Comparison of ENCODE assay signal across 10 cellular contexts in the genomic region with DNA sequence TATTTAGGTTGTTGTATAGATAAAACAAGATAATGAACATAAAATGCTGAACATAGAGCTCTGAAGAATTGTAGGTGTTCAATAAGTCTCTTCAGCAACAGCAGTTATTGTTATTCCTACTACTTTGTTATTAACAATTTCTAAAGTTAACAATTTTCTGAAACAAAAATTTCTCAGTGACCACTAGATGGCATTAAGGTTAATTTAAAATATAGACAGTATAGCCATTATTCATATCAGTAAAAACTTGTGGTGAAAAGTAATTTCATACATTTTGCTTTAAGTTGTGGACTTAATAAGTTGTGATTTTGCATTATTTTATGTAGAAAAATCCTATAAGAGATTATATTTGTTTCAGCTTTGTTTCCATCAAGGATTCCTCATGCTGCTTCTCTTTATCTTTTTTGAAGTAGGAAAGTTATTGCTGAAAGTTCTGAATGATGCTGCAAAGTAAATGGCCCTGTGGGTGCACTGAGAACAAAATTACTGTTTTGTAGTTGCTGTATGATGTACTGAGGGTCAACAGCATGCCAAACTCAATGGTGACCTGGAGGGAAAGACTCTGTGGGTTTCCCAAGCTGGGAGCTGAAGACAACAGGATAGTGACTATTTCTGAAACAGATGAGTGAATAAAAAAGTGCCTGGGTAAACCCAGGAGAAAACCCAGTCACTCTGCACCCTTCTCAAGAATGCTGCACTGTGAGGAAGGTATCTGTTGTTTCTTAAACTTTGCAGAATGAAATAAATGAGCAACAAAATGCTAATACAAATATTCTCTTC.
DNase-seq lines count a peak whose midpoint lies in the region; ATAC-seq and TF ChIP-seq lines count a peak whose summit lies in the region.
"Had no signal": no experiment of that assay in that cellular context is flagged by ENCODE, and none has a peak within 500 bp of the region (broad histone marks: within the 10 kb centered on the region; RNA-seq: fewer than 3 reads in every experiment).

No MANE protein-coding gene starts in this region.

- H3K4me1 ChIP-seq in Loucy (ENCODE audit: insufficient read depth, low read length, poor library complexity, severe bottlenecking) (no peaks in the 10 kb centered on the region), endodermal cell (ENCODE audit: control insufficient read depth, insufficient read depth, low read length) (no peaks in the 10 kb centered on the region), tibial nerve (no peaks in the 10 kb centered on the region)

- TF ChIP-seq CTCF in activated CD8-positive, alpha-beta T cell treated with anti-CD3 and anti-CD28 coated beads for 36 hours (IDR thresholded peaks at IDR 0.05), result peak; percentile 50
- TF ChIP-seq CTCF in Loucy (conservative IDR thresholded peaks at IDR 0.05; ENCODE audit: low read length) (peak; percentile 65), endodermal cell (conservative IDR thresholded peaks at IDR 0.05) (peak; percentile 65), tibial nerve (IDR thresholded peaks at IDR 0.05) (peak in 4 of 5 experiments; percentile 19 to 32 (median 26))

- H3K36me3 ChIP-seq in Loucy (ENCODE audit: insufficient read depth, low read length), result no peaks in the 10 kb centered on the region
- no peaks in the 10 kb centered on the region for H3K36me3 ChIP-seq in endodermal cell (ENCODE audit: control insufficient read depth, insufficient read depth, low read length)
- H3K36me3 ChIP-seq in tibial nerve, result no peaks in the 10 kb centered on the region

- H3K79me2 ChIP-seq in Loucy (ENCODE audit: insufficient read depth, low read length), result no peaks in the 10 kb centered on the region

- no peaks in the 10 kb centered on the region for H3F3A ChIP-seq in Loucy (ENCODE audit: low read depth)

- H3K9ac ChIP-seq in Loucy (ENCODE audit: low read depth, low read length, poor library complexity, severe bottlenecking) (no peak overlapping the region), endodermal cell (ENCODE audit: extremely low read depth, low read length, poor library complexity, severe bottlenecking) (no peak overlapping the region)

- no peak for TF ChIP-seq EP300 in tibial nerve (IDR thresholded peaks at IDR 0.05)

- intact Hi-C loops in activated CD8-positive, alpha-beta T cell treated with anti-CD3 and anti-CD28 coated beads for 36 hours (cut with micrococcal nuclease), result loop anchor here (5.0 to 10.0 kb wide), 2 partner anchors 160 to 182 kb away; no protein-coding TSS in a partner anchor
- intact Hi-C loops in head of caudate nucleus (cut with DNase I), result no loop called here

- H3K27me3 ChIP-seq in Loucy (ENCODE audit: insufficient read depth, low read length, poor library complexity, severe bottlenecking) (no peaks in the 10 kb centered on the region), endodermal cell (ENCODE audit: control insufficient read depth, insufficient read depth, low read length, poor library complexity, severe bottlenecking) (no peaks in the 10 kb centered on the region), tibial nerve (no peaks in the 10 kb centered on the region)

- no peak overlapping the region for H3K4me3 Mint-ChIP-seq in activated CD8-positive, alpha-beta T cell treated with anti-CD3 and anti-CD28 coated beads for 36 hours
- H3K4me3 Mint-ChIP-seq in activated CD8-positive, alpha-beta T cell treated with anti-CD3 and anti-CD28 coated beads, Interleukin-2, amount 10 ng/mL, durations not matched to agents 7 days and 5 days, result no peak overlapping the region
- H3K4me3 Mint-ChIP-seq in endodermal cell, result no peak overlapping the region

- no peaks in the 10 kb centered on the region for H3K9me3 Mint-ChIP-seq in activated CD8-positive, alpha-beta T cell treated with anti-CD3 and anti-CD28 coated beads for 36 hours
- no peaks in the 10 kb centered on the region for H3K9me3 Mint-ChIP-seq in activated CD8-positive, alpha-beta T cell treated with anti-CD3 and anti-CD28 coated beads, Interleukin-2, amount 10 ng/mL, durations not matched to agents 7 days and 5 days (ENCODE audit: insufficient read depth)
- H3K9me3 Mint-ChIP-seq in endodermal cell, result no peaks in the 10 kb centered on the region

- no peaks in the 10 kb centered on the region for H3K4me1 Mint-ChIP-seq in activated CD8-positive, alpha-beta T cell treated with anti-CD3 and anti-CD28 coated beads for 36 hours (ENCODE audit: low read depth)
- no peaks in the 10 kb centered on the region for H3K4me1 Mint-ChIP-seq in activated CD8-positive, alpha-beta T cell treated with anti-CD3 and anti-CD28 coated beads, Interleukin-2, amount 10 ng/mL, durations not matched to agents 7 days and 5 days (ENCODE audit: low read depth)
- H3K4me1 Mint-ChIP-seq in endodermal cell, result no peaks in the 10 kb centered on the region

- no peak overlapping the region for H2AFZ ChIP-seq in Loucy (ENCODE audit: low read length)

- H3K9me2 ChIP-seq in Loucy (replicated peaks; ENCODE audit: low read depth, low read length), result no peaks in the 10 kb centered on the region

- H3K27ac ChIP-seq in endodermal cell (ENCODE audit: low read depth, low read length) (no peak overlapping the region), tibial nerve (no peak overlapping the region)

- peaks cover 4% of the 10 kb centered on the region for H3K27me3 Mint-ChIP-seq in activated CD8-positive, alpha-beta T cell treated with anti-CD3 and anti-CD28 coated beads for 36 hours
- peaks cover 8% of the 10 kb centered on the region for H3K27me3 Mint-ChIP-seq in activated CD8-positive, alpha-beta T cell treated with anti-CD3 and anti-CD28 coated beads, Interleukin-2, amount 10 ng/mL, durations not matched to agents 7 days and 5 days (ENCODE audit: low read depth)
- no peaks in the 10 kb centered on the region for H3K27me3 Mint-ChIP-seq in endodermal cell (ENCODE audit: insufficient read depth)

- no peaks in the 10 kb centered on the region for H3K36me3 Mint-ChIP-seq in activated CD8-positive, alpha-beta T cell treated with anti-CD3 and anti-CD28 coated beads for 36 hours (ENCODE audit: low read depth)
- no peaks in the 10 kb centered on the region for H3K36me3 Mint-ChIP-seq in activated CD8-positive, alpha-beta T cell treated with anti-CD3 and anti-CD28 coated beads, Interleukin-2, amount 10 ng/mL, durations not matched to agents 7 days and 5 days (ENCODE audit: low read depth)
- H3K36me3 Mint-ChIP-seq in endodermal cell (ENCODE audit: low read depth), result no peaks in the 10 kb centered on the region

- H3K4me3 ChIP-seq in Loucy (ENCODE audit: low read length, poor library complexity, severe bottlenecking), result no peak overlapping the region
- no peak overlapping the region for H3K4me3 ChIP-seq in endodermal cell (ENCODE audit: low read length)
- no peak overlapping the region for H3K4me3 ChIP-seq in tibial nerve

- no peak for ATAC-seq in activated CD8-positive, alpha-beta T cell treated with anti-CD3 and anti-CD28 coated beads for 36 hours
- no peak for ATAC-seq in activated CD8-positive, alpha-beta T cell treated with anti-CD3 and anti-CD28 coated beads, Interleukin-2, amount 10 ng/mL, durations not matched to agents 7 days and 5 days
- ATAC-seq in GM18505 (IDR thresholded peaks at IDR 0.05; ENCODE audit: unreplicated experiment), result no peak

- no peak overlapping the region for H3K27ac Mint-ChIP-seq in activated CD8-positive, alpha-beta T cell treated with anti-CD3 and anti-CD28 coated beads for 36 hours
- no peak overlapping the region for H3K27ac Mint-ChIP-seq in activated CD8-positive, alpha-beta T cell treated with anti-CD3 and anti-CD28 coated beads, Interleukin-2, amount 10 ng/mL, durations not matched to agents 7 days and 5 days
- no peak overlapping the region for H3K27ac Mint-ChIP-seq in endodermal cell

- TF ChIP-seq POLR2A in tibial nerve (IDR thresholded peaks at IDR 0.05) (no peak), GM18505 (IDR thresholded peaks at IDR 0.05; ENCODE audit: borderline replicate concordance, extremely low read depth, insufficient read depth, insufficient read length) (no peak)

- CTCF ChIA-PET in activated CD8-positive, alpha-beta T cell treated with anti-CD3 and anti-CD28 coated beads for 36 hours (lab: Charles Lee), result no interaction called here
- CTCF ChIA-PET in activated CD8-positive, alpha-beta T cell treated with anti-CD3 and anti-CD28 coated beads, Interleukin-2, amount 10 ng/mL, durations not matched to agents 7 days and 5 days (lab: Charles Lee), result no interaction called here

- H3K9me3 ChIP-seq in Loucy (ENCODE audit: insufficient read depth, low read depth, low read length), result no peaks in the 10 kb centered on the region
- H3K9me3 ChIP-seq in endodermal cell (ENCODE audit: control insufficient read depth, low read length), result no peaks in the 10 kb centered on the region
- H3K9me3 ChIP-seq in tibial nerve, result peaks cover 0 to 4% (median 0%) of the 10 kb centered on the region in 4 donors

- no peaks in the 10 kb centered on the region for H4K20me1 ChIP-seq in Loucy (ENCODE audit: insufficient read depth, low read length, poor library complexity, severe bottlenecking)

- H3K4me2 ChIP-seq in Loucy (ENCODE audit: low read depth, low read length, poor library complexity, severe bottlenecking), result no peak overlapping the region

- no peak for DNase-seq in activated CD8-positive, alpha-beta T cell treated with anti-CD3 and anti-CD28 coated beads for 36 hours
- no peak for DNase-seq in activated CD8-positive, alpha-beta T cell treated with anti-CD3 and anti-CD28 coated beads, Interleukin-2, amount 10 ng/mL, durations not matched to agents 7 days and 5 days
- DNase-seq in endodermal cell, result no peak
- DNase-seq in tibial nerve (ENCODE audit: low spot score in 2 of 2), result no peak
- no peak for DNase-seq in head of caudate nucleus
- DNase-seq in NCI-H2029 treated with DMSO at 0.1 percent for 48 hours (lab: John Stamatoyannopoulos, UW), result no peak
- DNase-seq: DMS 273 treated with DMSO at 0.1 percent for 48 hours, GOT3 had no signal

- POLR2A ChIA-PET in activated CD8-positive, alpha-beta T cell treated with anti-CD3 and anti-CD28 coated beads for 36 hours (lab: Charles Lee), result no interaction called here
- POLR2A ChIA-PET in activated CD8-positive, alpha-beta T cell treated with anti-CD3 and anti-CD28 coated beads, Interleukin-2, amount 10 ng/mL, durations not matched to agents 7 days and 5 days (lab: Charles Lee), result no interaction called here
